Comparison of ENCODE assay signal across 1 cellular context in the genomic region with DNA sequence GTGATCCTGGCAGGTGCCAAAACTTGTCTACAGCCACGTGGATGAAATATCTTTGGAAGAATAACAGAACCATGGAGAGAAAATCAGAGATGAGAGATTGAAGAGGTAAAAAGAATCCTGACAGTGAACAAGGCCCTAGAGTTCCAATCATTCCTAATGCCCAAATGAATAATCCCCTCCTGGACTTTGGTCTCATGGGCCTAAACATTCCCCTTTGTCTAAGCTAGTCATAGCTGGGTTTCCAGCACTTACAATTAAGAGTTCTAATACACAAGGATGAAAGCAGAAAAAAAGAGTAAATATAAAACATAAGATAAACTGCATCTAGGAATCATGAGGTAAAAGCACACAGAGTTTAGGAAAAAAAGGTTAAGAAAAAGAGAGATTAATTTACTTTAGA.
TF ChIP-seq lines count a peak whose summit lies in the region.

No MANE protein-coding gene starts in this region.

TF ChIP-seq in IMR-90, 13 proteins besides CTCF, POLR2A, EP300 and RAD21:
- TF ChIP-seq RCOR1 (IDR thresholded peaks at IDR 0.05; ENCODE audit: insufficient replicate concordance, low read length) (no peak), BHLHE40 (IDR thresholded peaks at IDR 0.05; ENCODE audit: low read depth, low read length) (no peak), MAFK (IDR thresholded peaks at IDR 0.05; ENCODE audit: low read depth, low read length) (no peak), FOS (IDR thresholded peaks at IDR 0.05; ENCODE audit: low read depth, low read length) (no peak), SMC3 (IDR thresholded peaks at IDR 0.05; ENCODE audit: low read depth, low read length) (no peak), CEBPB (IDR thresholded peaks at IDR 0.05; ENCODE audit: low read depth, low read length) (no peak), RFX5 (IDR thresholded peaks at IDR 0.05; ENCODE audit: low read depth, low read length) (no peak), NFE2L2 (IDR thresholded peaks at IDR 0.05; ENCODE audit: low read depth, low read length) (no peak), MXI1 (IDR thresholded peaks at IDR 0.05; ENCODE audit: borderline replicate concordance, low read depth, low read length) (no peak), CHD1 (IDR thresholded peaks at IDR 0.05; ENCODE audit: low read depth, low read length) (no peak), ELK1 (IDR thresholded peaks at IDR 0.05; ENCODE audit: borderline replicate concordance, low read depth, low read length) (no peak), MAZ (IDR thresholded peaks at IDR 0.05; ENCODE audit: borderline replicate concordance, low read depth, low read length) (no peak)
- TF ChIP-seq, protein P1, sequence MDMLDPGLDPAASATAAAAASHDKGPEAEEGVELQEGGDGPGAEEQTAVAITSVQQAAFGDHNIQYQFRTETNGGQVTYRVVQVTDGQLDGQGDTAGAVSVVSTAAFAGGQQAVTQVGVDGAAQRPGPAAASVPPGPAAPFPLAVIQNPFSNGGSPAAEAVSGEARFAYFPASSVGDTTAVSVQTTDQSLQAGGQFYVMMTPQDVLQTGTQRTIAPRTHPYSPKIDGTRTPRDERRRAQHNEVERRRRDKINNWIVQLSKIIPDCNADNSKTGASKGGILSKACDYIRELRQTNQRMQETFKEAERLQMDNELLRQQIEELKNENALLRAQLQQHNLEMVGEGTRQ (IDR thresholded peaks at IDR 0.05; ENCODE audit: low read depth, low read length): no peak
TF ChIP-seq in IMR-90: peak in this region for 0.
